7 cellular contexts compared by ENCODE assay signal in the genomic region with DNA sequence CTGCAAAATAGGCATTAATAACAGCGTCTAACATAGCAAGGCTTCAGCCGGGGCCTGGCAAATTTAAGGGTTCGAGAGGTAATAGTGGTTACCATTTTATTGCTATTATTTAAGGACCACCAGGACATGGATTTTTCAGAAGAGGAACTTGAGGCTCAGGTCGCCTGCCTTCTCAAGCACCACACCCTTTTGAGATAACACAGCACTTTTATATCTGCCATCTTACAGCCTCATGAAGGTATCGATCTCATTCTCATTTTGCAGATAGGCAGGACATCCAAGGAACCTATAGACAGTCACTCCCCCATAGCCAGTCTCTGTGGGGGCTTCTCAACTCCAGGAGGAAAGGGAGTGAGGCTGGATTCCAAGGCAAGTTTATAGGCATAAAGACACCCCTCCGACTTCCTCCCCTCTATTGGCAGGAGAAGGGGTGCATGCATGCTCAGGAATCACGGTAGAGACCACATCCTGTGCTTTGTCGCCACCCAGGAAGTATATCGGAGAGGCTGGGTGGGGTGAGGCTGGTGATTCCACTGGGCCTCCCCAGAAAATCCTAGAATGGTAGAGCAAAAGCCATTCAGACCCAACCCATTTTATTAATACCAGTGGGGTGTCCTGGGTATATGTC. TPM values are rescaled to one million over a fixed set of nuclear protein-coding genes. Genes with fewer than 3 reads are reported as not detected.
DNase-seq lines count a peak whose midpoint lies in the region; ATAC-seq, FAIRE-seq and TF ChIP-seq lines count a peak whose summit lies in the region.

No MANE protein-coding gene starts in this region.

- no peaks in the 10 kb centered on the region for H3K27me3 Mint-ChIP-seq in activated T-cell treated with anti-CD3 and anti-CD28 coated beads, Interleukin-2, amount 50 U/mL, for 4 hours (ENCODE audit: low read depth)

- peaks cover 83% of the 10 kb centered on the region for H3K4me1 Mint-ChIP-seq in activated T-cell treated with anti-CD3 and anti-CD28 coated beads, Interleukin-2, amount 50 U/mL, for 4 hours (ENCODE audit: low read depth)

- H4K20me1 ChIP-seq in keratinocyte (ENCODE audit: control insufficient read depth, extremely low read depth, insufficient read depth, low read length): no peaks in the 10 kb centered on the region

- no peaks in the 10 kb centered on the region for H3K36me3 ChIP-seq in keratinocyte (ENCODE audit: control insufficient read depth in 2 of 2, extremely low read depth in 1 of 2, insufficient read depth in 2 of 2, low read length in 2 of 2)
- peaks cover 0 to 4% of the 10 kb centered on the region in 2 donors for H3K36me3 ChIP-seq in stomach smooth muscle (ENCODE audit: control insufficient read depth in 2 of 2, insufficient read depth in 2 of 2, low read length in 2 of 2)

- FAIRE-seq in keratinocyte (lab: Jason Lieb, UNC): no peak

- H3K4me3 ChIP-seq in HL-60 (replicated peaks; ENCODE audit: insufficient read depth, low read length) (peak overlapping the region; percentile 72), keratinocyte (ENCODE audit: control insufficient read depth in 2 of 3, extremely low read depth in 1 of 3, insufficient read depth in 2 of 3, low read depth in 1 of 3, low read length in 3 of 3) (no peak overlapping the region), stomach smooth muscle (ENCODE audit: low read length in 2 of 2) (peak overlapping the region; percentile 90 to 95)

- peak; percentile 31 for ATAC-seq in GM19324 (IDR thresholded peaks at IDR 0.05; ENCODE audit: low FRiP score, unreplicated experiment)
- ATAC-seq in activated T-cell treated with anti-CD3 and anti-CD28 coated beads, Interleukin-2, amount 50 U/mL, for 4 hours: no peak
- ATAC-seq in GM19328 (IDR thresholded peaks at IDR 0.05; ENCODE audit: unreplicated experiment): no peak

- dilution Hi-C loops in keratinocyte (cut with MboI; ENCODE audit: extremely low pct_ligation_motif_present, low sequenced_read_pairs): no loop called here

- H3K27me3 ChIP-seq in HL-60 (ENCODE audit: insufficient read depth, poor library complexity, severe bottlenecking) (no peaks in the 10 kb centered on the region), keratinocyte (ENCODE audit: control insufficient read depth, extremely low read depth, insufficient read depth, low read length) (peaks cover 19% of the 10 kb centered on the region), stomach smooth muscle (ENCODE audit: control insufficient read depth in 1 of 2, insufficient read depth in 2 of 2, low read length in 2 of 2) (no peaks in the 10 kb centered on the region)

- H3K79me2 ChIP-seq in keratinocyte (ENCODE audit: control insufficient read depth, insufficient read depth, low read length): peaks cover 6% of the 10 kb centered on the region

- no peaks in the 10 kb centered on the region for H3K9me1 ChIP-seq in keratinocyte (ENCODE audit: control insufficient read depth, extremely low read depth, insufficient read depth, low read length)

- DNase-seq in HL-60 (ENCODE audit: low read depth in 1 of 2, low spot score in 1 of 2) (peak in 1 of 2 experiments; percentile 50), keratinocyte (ENCODE audit: low read depth, low spot score) (no peak), cortex of kidney (lab: John Stamatoyannopoulos, UW) (no peak)
- DNase-seq in activated T-cell treated with anti-CD3 and anti-CD28 coated beads, Interleukin-2, amount 50 U/mL, for 4 hours: peak; percentile 26

- no peaks in the 10 kb centered on the region for H3K9me3 Mint-ChIP-seq in activated T-cell treated with anti-CD3 and anti-CD28 coated beads, Interleukin-2, amount 50 U/mL, for 4 hours

- peaks cover 10% of the 10 kb centered on the region for H3K36me3 Mint-ChIP-seq in activated T-cell treated with anti-CD3 and anti-CD28 coated beads, Interleukin-2, amount 50 U/mL, for 4 hours (ENCODE audit: insufficient read depth)

- H2AFZ ChIP-seq in keratinocyte (ENCODE audit: control insufficient read depth, low read length): peak overlapping the region; percentile 35

- peak overlapping the region; percentile 87 for H3K27ac ChIP-seq in HL-60 (replicated peaks)
- H3K27ac ChIP-seq in keratinocyte (ENCODE audit: control insufficient read depth, insufficient read depth, low read length): no peak overlapping the region
- peak overlapping the region; percentile 91 for H3K27ac ChIP-seq in stomach smooth muscle (ENCODE audit: low read length)

- peak overlapping the region; percentile 32 for H3K4me2 ChIP-seq in keratinocyte (ENCODE audit: control insufficient read depth, extremely low read depth, insufficient read depth, low read depth, low read length)

- H3K4me1 ChIP-seq in keratinocyte (ENCODE audit: control insufficient read depth, extremely low read depth, insufficient read depth, low read length) (peaks cover 19% of the 10 kb centered on the region), stomach smooth muscle (ENCODE audit: control insufficient read depth, insufficient read depth, low read length) (peaks cover 63% of the 10 kb centered on the region)

- H3K9me3 ChIP-seq in keratinocyte (ENCODE audit: control insufficient read depth, low read depth, low read length) (no peaks in the 10 kb centered on the region), stomach smooth muscle (ENCODE audit: control insufficient read depth in 2 of 2, low read length in 2 of 2) (no peaks in the 10 kb centered on the region)

- H3K9ac ChIP-seq in keratinocyte (ENCODE audit: control insufficient read depth, extremely low read depth, insufficient read depth, low read length) (no peak overlapping the region), stomach smooth muscle (ENCODE audit: low read length in 2 of 2) (peak overlapping the region; percentile 90 to 91)

- H3K4me3 Mint-ChIP-seq in activated T-cell treated with anti-CD3 and anti-CD28 coated beads, Interleukin-2, amount 50 U/mL, for 4 hours: peak overlapping the region; percentile 92

- TF ChIP-seq CTCF in HL-60 (IDR thresholded peaks at IDR 0.05; ENCODE audit: insufficient read depth, low read length) (no peak), keratinocyte (optimal IDR thresholded peaks at IDR 0.05 in 1 of 3, IDR thresholded peaks at IDR 0.05 in 1 of 3, conservative IDR thresholded peaks at IDR 0.05 in 1 of 3; ENCODE audit: extremely low read depth in 1 of 3, insufficient read depth in 2 of 3, low read length in 3 of 3) (no peak)

RNA-seq across cellular contexts. Expression of a gene that starts 2.3 kb away (rescaled TPM):
- total RNA-seq in activated T-cell treated with anti-CD3 and anti-CD28 coated beads, Interleukin-2, amount 50 U/mL, for 4 hours: 100 to 1,000 TPM; 102 to 156 (median 128) TPM
- polyA plus RNA-seq in keratinocyte: 37.0 to 58.2 TPM (median 43.8 TPM) in 3 replicates
- polyA plus RNA-seq in keratinocyte (2011; ENCODE audit: low read depth): 1.7 TPM
- 21.0 and 25.0 TPM in 2 replicates for polyA plus RNA-seq in keratinocyte (2011; cell fraction: cytosol; rRNA removed)
- polyA plus RNA-seq in keratinocyte (2011; cell fraction: nucleus; rRNA removed): 19.0 and 21.7 TPM in 2 replicates
- polyA plus RNA-seq in keratinocyte (2012; ENCODE audit: low replicate concordance): 0.92 and 59.9 TPM in 2 replicates
- 42.3 to 61.6 TPM (median 44.7 TPM) in 3 replicates for polyA minus RNA-seq in keratinocyte
- 31.8 TPM for polyA minus RNA-seq in keratinocyte (2011; cell fraction: cytosol; rRNA and poly(A)+ RNA removed)
- polyA minus RNA-seq in keratinocyte (2011; cell fraction: nucleus; rRNA and poly(A)+ RNA removed): 10.0 and 16.7 TPM in 2 replicates

Comparison
In these comparisons a context has a peak if more than half of its experiments do, and no peak if none do; other contexts are left out.
1. H3K4me3 ChIP-seq: peak in HL-60 (single experiment) and stomach smooth muscle (2 of 2); none in keratinocyte (0 of 3).